Comparison of ENCODE assay signal across 1 cellular context in the genomic region with DNA sequence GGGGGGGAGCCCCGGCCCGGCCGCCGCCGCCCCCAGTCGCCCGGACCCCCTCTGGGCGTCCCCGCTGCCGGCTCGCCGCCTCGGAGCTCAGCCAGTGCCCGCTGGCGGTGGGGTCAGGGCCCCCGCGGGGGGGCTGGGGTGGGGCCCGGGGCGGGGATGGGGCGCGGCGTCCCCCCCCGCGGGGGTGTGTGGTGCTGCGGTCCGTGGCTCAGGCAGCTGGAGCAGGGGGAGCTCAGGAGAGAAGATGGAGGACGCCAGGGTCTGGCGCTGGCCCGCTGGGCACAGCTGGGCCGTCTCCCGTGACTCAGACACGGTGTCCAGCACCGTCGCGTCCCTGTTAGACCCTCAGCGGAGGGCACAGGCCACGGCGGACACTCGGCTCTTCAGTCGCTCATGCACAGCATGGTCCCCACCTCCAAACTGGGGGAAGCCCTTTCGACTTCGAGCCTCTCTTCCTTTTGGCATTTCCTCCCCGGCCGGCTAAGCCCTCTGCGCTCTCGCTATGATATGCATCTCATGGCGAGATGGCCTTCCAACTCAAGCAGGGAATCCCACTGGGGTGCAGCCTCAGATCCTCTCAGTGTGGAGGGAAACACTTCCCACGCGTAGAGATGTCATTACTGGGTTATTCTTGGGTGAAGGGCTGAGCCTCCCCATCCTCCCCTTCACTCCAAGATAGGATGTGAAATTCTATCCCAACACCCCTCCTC.
TF ChIP-seq lines count a peak whose summit lies in the region.

No MANE protein-coding gene starts in this region.

TF ChIP-seq in K562, 482 proteins besides CTCF, POLR2A, EP300 and RAD21 (continued from another document and continues in another):
- TF ChIP-seq, protein P1, sequence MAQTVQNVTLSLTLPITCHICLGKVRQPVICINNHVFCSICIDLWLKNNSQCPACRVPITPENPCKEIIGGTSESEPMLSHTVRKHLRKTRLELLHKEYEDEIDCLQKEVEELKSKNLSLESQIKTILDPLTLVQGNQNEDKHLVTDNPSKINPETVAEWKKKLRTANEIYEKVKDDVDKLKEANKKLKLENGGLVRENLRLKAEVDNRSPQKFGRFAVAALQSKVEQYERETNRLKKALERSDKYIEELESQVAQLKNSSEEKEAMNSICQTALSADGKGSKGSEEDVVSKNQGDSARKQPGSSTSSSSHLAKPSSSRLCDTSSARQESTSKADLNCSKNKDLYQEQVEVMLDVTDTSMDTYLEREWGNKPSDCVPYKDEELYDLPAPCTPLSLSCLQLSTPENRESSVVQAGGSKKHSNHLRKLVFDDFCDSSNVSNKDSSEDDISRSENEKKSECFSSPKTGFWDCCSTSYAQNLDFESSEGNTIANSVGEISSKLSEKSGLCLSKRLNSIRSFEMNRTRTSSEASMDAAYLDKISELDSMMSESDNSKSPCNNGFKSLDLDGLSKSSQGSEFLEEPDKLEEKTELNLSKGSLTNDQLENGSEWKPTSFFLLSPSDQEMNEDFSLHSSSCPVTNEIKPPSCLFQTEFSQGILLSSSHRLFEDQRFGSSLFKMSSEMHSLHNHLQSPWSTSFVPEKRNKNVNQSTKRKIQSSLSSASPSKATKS (CRISPR knock-in tag; IDR thresholded peaks at IDR 0.05), result no peak
- TF ChIP-seq SMAD3 (CRISPR knock-in tag; conservative IDR thresholded peaks at IDR 0.05), result 0 out of 2 replicates have a peak, but pooled peaks have one; percentile 66
- no peak for TF ChIP-seq NFIX (CRISPR knock-in tag; IDR thresholded peaks at IDR 0.05; ENCODE audit: low read depth)
- no peak for TF ChIP-seq ATF1 (CRISPR knock-in tag; IDR thresholded peaks at IDR 0.05)
- peak; percentile 55; the same call in 1 of the 2 replicates for TF ChIP-seq ATF1 (tag; IDR thresholded peaks at IDR 0.05)
- TF ChIP-seq, protein P2, sequence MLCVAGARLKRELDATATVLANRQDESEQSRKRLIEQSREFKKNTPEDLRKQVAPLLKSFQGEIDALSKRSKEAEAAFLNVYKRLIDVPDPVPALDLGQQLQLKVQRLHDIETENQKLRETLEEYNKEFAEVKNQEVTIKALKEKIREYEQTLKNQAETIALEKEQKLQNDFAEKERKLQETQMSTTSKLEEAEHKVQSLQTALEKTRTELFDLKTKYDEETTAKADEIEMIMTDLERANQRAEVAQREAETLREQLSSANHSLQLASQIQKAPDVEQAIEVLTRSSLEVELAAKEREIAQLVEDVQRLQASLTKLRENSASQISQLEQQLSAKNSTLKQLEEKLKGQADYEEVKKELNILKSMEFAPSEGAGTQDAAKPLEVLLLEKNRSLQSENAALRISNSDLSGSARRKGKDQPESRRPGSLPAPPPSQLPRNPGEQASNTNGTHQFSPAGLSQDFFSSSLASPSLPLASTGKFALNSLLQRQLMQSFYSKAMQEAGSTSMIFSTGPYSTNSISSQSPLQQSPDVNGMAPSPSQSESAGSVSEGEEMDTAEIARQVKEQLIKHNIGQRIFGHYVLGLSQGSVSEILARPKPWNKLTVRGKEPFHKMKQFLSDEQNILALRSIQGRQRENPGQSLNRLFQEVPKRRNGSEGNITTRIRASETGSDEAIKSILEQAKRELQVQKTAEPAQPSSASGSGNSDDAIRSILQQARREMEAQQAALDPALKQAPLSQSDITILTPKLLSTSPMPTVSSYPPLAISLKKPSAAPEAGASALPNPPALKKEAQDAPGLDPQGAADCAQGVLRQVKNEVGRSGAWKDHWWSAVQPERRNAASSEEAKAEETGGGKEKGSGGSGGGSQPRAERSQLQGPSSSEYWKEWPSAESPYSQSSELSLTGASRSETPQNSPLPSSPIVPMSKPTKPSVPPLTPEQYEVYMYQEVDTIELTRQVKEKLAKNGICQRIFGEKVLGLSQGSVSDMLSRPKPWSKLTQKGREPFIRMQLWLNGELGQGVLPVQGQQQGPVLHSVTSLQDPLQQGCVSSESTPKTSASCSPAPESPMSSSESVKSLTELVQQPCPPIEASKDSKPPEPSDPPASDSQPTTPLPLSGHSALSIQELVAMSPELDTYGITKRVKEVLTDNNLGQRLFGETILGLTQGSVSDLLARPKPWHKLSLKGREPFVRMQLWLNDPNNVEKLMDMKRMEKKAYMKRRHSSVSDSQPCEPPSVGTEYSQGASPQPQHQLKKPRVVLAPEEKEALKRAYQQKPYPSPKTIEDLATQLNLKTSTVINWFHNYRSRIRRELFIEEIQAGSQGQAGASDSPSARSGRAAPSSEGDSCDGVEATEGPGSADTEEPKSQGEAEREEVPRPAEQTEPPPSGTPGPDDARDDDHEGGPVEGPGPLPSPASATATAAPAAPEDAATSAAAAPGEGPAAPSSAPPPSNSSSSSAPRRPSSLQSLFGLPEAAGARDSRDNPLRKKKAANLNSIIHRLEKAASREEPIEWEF (CRISPR knock-in tag; IDR thresholded peaks at IDR 0.05), result no peak
- TF ChIP-seq ZNF347 (CRISPR knock-in tag; IDR thresholded peaks at IDR 0.05; ENCODE audit: low read depth), result no peak
- TF ChIP-seq ZNF586 (CRISPR knock-in tag; conservative IDR thresholded peaks at IDR 0.05), result no peak
- TF ChIP-seq TFAM (CRISPR knock-in tag; conservative IDR thresholded peaks at IDR 0.05), result no peak
- no peak for TF ChIP-seq LCOR (CRISPR knock-in tag; IDR thresholded peaks at IDR 0.05)
- TF ChIP-seq, protein P3, sequence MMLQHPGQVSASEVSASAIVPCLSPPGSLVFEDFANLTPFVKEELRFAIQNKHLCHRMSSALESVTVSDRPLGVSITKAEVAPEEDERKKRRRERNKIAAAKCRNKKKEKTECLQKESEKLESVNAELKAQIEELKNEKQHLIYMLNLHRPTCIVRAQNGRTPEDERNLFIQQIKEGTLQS (IDR thresholded peaks at IDR 0.05), result no peak
- TF ChIP-seq, protein P3 (CRISPR knock-in tag; conservative IDR thresholded peaks at IDR 0.05), result no peak
- no peak for TF ChIP-seq JUN (IDR thresholded peaks at IDR 0.05; ENCODE audit: borderline replicate concordance, low read depth, low read length)
- TF ChIP-seq JUN (CRISPR knock-in tag; IDR thresholded peaks at IDR 0.05; ENCODE audit: borderline replicate concordance), result no peak
- TF ChIP-seq HLTF (IDR thresholded peaks at IDR 0.05), result 0 out of 2 replicates have a peak, but pooled peaks have one; percentile 37
- TF ChIP-seq SAFB2 (IDR thresholded peaks at IDR 0.05; ENCODE audit: borderline replicate concordance, low read depth, low read length, severe bottlenecking), result no peak
- TF ChIP-seq JUNB (CRISPR knock-in tag; conservative IDR thresholded peaks at IDR 0.05), result 0 out of 2 replicates have a peak, but pooled peaks have one; percentile 30
- TF ChIP-seq HDAC8 (tag; IDR thresholded peaks at IDR 0.05), result 0 out of 2 replicates have a peak, but pooled peaks have one; percentile 52
- no peak for TF ChIP-seq BCOR (IDR thresholded peaks at IDR 0.05)
- TF ChIP-seq HDAC1 (IDR thresholded peaks at IDR 0.05), result peak in 1 of 2 experiments; percentile 71; a peak in 2 of 4 replicates
- TF ChIP-seq RAD51 (IDR thresholded peaks at IDR 0.05; ENCODE audit: borderline replicate concordance, low read depth), result no peak
- TF ChIP-seq, protein P4, sequence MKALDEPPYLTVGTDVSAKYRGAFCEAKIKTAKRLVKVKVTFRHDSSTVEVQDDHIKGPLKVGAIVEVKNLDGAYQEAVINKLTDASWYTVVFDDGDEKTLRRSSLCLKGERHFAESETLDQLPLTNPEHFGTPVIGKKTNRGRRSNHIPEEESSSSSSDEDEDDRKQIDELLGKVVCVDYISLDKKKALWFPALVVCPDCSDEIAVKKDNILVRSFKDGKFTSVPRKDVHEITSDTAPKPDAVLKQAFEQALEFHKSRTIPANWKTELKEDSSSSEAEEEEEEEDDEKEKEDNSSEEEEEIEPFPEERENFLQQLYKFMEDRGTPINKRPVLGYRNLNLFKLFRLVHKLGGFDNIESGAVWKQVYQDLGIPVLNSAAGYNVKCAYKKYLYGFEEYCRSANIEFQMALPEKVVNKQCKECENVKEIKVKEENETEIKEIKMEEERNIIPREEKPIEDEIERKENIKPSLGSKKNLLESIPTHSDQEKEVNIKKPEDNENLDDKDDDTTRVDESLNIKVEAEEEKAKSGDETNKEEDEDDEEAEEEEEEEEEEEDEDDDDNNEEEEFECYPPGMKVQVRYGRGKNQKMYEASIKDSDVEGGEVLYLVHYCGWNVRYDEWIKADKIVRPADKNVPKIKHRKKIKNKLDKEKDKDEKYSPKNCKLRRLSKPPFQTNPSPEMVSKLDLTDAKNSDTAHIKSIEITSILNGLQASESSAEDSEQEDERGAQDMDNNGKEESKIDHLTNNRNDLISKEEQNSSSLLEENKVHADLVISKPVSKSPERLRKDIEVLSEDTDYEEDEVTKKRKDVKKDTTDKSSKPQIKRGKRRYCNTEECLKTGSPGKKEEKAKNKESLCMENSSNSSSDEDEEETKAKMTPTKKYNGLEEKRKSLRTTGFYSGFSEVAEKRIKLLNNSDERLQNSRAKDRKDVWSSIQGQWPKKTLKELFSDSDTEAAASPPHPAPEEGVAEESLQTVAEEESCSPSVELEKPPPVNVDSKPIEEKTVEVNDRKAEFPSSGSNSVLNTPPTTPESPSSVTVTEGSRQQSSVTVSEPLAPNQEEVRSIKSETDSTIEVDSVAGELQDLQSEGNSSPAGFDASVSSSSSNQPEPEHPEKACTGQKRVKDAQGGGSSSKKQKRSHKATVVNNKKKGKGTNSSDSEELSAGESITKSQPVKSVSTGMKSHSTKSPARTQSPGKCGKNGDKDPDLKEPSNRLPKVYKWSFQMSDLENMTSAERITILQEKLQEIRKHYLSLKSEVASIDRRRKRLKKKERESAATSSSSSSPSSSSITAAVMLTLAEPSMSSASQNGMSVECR (CRISPR knock-in tag; IDR thresholded peaks at IDR 0.05), result peak; percentile 41
- TF ChIP-seq TAL1 (IDR thresholded peaks at IDR 0.05), result no peak
- TF ChIP-seq PHF8 (IDR thresholded peaks at IDR 0.05; ENCODE audit: borderline replicate concordance, low read length), result peak; percentile 69; the same call in 1 of the 2 replicates
- TF ChIP-seq ZNF239 (CRISPR knock-in tag; IDR thresholded peaks at IDR 0.05), result no peak
- TF ChIP-seq BRD9 (IDR thresholded peaks at IDR 0.05; ENCODE audit: low read depth, partially characterized antibody), result no peak
- TF ChIP-seq, protein P5, sequence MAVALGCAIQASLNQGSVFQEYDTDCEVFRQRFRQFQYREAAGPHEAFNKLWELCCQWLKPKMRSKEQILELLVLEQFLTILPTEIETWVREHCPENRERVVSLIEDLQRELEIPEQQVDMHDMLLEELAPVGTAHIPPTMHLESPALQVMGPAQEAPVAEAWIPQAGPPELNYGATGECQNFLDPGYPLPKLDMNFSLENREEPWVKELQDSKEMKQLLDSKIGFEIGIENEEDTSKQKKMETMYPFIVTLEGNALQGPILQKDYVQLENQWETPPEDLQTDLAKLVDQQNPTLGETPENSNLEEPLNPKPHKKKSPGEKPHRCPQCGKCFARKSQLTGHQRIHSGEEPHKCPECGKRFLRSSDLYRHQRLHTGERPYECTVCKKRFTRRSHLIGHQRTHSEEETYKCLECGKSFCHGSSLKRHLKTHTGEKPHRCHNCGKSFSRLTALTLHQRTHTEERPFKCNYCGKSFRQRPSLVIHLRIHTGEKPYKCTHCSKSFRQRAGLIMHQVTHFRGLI (CRISPR knock-in tag; IDR thresholded peaks at IDR 0.05), result no peak
- peak; percentile 88 for TF ChIP-seq SUPT5H (IDR thresholded peaks at IDR 0.05)
- TF ChIP-seq CEBPG (CRISPR knock-in tag; IDR thresholded peaks at IDR 0.05), result no peak
- no peak for TF ChIP-seq CEBPG (tag; conservative IDR thresholded peaks at IDR 0.05 in 1 of 2, IDR thresholded peaks at IDR 0.05 in 1 of 2)
- TF ChIP-seq PRMT5 (CRISPR knock-in tag; IDR thresholded peaks at IDR 0.05), result no peak
- no peak for TF ChIP-seq ZNF76 (CRISPR knock-in tag; IDR thresholded peaks at IDR 0.05; ENCODE audit: borderline replicate concordance)
- TF ChIP-seq, protein P6, sequence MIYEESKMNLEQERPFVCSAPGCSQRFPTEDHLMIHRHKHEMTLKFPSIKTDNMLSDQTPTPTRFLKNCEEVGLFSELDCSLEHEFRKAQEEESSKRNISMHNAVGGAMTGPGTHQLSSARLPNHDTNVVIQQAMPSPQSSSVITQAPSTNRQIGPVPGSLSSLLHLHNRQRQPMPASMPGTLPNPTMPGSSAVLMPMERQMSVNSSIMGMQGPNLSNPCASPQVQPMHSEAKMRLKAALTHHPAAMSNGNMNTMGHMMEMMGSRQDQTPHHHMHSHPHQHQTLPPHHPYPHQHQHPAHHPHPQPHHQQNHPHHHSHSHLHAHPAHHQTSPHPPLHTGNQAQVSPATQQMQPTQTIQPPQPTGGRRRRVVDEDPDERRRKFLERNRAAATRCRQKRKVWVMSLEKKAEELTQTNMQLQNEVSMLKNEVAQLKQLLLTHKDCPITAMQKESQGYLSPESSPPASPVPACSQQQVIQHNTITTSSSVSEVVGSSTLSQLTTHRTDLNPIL (CRISPR knock-in tag; IDR thresholded peaks at IDR 0.05), result peak; percentile 76
- no peak for TF ChIP-seq NEUROD1 (IDR thresholded peaks at IDR 0.05; ENCODE audit: borderline replicate concordance, low read depth, low read length, partially characterized antibody)
- TF ChIP-seq BRCA1 (IDR thresholded peaks at IDR 0.05), result no peak
- no peak for TF ChIP-seq BRCA1 (CRISPR knock-in tag; IDR thresholded peaks at IDR 0.05)
- TF ChIP-seq, protein P7, sequence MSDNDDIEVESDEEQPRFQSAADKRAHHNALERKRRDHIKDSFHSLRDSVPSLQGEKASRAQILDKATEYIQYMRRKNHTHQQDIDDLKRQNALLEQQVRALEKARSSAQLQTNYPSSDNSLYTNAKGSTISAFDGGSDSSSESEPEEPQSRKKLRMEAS (CRISPR knock-in tag; IDR thresholded peaks at IDR 0.05), result peak; percentile 47; the same call in 1 of the 2 replicates
- TF ChIP-seq ZNF224 (CRISPR knock-in tag; IDR thresholded peaks at IDR 0.05), result no peak
- TF ChIP-seq HNRNPLL (IDR thresholded peaks at IDR 0.05; ENCODE audit: low read depth, low read length, poor library complexity, severe bottlenecking), result no peak
- TF ChIP-seq RBM17 (IDR thresholded peaks at IDR 0.05; ENCODE audit: borderline replicate concordance, low read depth, low read length), result no peak
- TF ChIP-seq HOXB6 (CRISPR knock-in tag; IDR thresholded peaks at IDR 0.05; ENCODE audit: borderline replicate concordance), result no peak
- peak; percentile 30 for TF ChIP-seq TAF1 (IDR thresholded peaks at IDR 0.05; ENCODE audit: control insufficient read depth, extremely low read depth, insufficient read depth, low read length, severe bottlenecking)
- TF ChIP-seq, protein P8, sequence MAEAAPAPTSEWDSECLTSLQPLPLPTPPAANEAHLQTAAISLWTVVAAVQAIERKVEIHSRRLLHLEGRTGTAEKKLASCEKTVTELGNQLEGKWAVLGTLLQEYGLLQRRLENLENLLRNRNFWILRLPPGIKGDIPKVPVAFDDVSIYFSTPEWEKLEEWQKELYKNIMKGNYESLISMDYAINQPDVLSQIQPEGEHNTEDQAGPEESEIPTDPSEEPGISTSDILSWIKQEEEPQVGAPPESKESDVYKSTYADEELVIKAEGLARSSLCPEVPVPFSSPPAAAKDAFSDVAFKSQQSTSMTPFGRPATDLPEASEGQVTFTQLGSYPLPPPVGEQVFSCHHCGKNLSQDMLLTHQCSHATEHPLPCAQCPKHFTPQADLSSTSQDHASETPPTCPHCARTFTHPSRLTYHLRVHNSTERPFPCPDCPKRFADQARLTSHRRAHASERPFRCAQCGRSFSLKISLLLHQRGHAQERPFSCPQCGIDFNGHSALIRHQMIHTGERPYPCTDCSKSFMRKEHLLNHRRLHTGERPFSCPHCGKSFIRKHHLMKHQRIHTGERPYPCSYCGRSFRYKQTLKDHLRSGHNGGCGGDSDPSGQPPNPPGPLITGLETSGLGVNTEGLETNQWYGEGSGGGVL (CRISPR knock-in tag; IDR thresholded peaks at IDR 0.05), result no peak
- 0 out of 2 replicates have a peak, but pooled peaks have one; percentile 28 for TF ChIP-seq ZNF57 (CRISPR knock-in tag; IDR thresholded peaks at IDR 0.05)
- peak; percentile 84 for TF ChIP-seq CHD1 (IDR thresholded peaks at IDR 0.05; ENCODE audit: low read length)
- TF ChIP-seq RBBP5 (IDR thresholded peaks at IDR 0.05; ENCODE audit: borderline replicate concordance, insufficient read depth, low read length, poor library complexity, severe bottlenecking), result no peak
